In the genomic region with DNA sequence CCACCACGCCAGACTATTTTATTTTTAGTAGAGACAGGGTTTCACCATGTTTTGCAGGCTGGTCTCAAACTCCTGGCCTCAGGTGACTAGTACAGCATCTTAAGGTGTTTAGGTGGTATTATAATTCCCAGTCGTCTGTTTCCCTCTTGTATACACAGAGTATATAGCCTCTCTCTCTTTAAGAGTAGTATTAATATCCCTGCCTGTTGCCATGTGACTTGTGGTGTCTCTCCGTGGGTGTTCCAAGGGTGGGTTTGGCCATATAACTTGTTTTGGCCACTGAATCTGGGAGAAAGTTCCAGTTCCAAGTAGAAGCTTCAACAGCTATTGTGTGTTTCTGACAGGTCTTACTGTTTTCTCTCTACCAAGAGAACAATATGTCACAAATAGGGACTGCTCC, we compare ENCODE assay signal across 18 cellular contexts.
A peak's percentile ranks its signal among the peaks of the same experiment; 100 is the strongest.
DNase-seq lines count a peak whose midpoint lies in the region; ATAC-seq and TF ChIP-seq lines count a peak whose summit lies in the region.
"Had no signal": no experiment of that assay in that cellular context is flagged by ENCODE, and none has a peak within 500 bp of the region (broad histone marks: within the 10 kb centered on the region; RNA-seq: fewer than 3 reads in every experiment).

No MANE protein-coding gene starts in this region.

- no peaks in the 10 kb centered on the region for H3K9me2 ChIP-seq in OCI-LY1 (ENCODE audit: low read depth, low read length)

- peak; percentile 9 for DNase-seq in CD1c-positive myeloid dendritic cell (ENCODE audit: extremely low spot score)
- no peak for DNase-seq in substantia nigra (lab: John Stamatoyannopoulos, UW)
- DNase-seq: CD8-positive, alpha-beta T cell; DMS53; NCI-H1417 treated with DMSO at 0.1 percent for 48 hours; NCI-H187 treated with DMSO at 0.1 percent for 48 hours; NCI-H226; NCI-H524; NCI-H82; SHP77 treated with DMSO at 0.1 percent for 48 hours had no signal

- no peak overlapping the region for H3K4me2 ChIP-seq in OCI-LY1 (ENCODE audit: low read length)
- H3K4me2 ChIP-seq: A549, BLaER1, KMS-11 had no signal

- peaks cover 15% of the 10 kb centered on the region for H3F3A ChIP-seq in OCI-LY1 (ENCODE audit: insufficient read depth, low read length)

- H3K27me3 ChIP-seq in OCI-LY1 (ENCODE audit: insufficient read depth, low read length) (no peaks in the 10 kb centered on the region), neutrophil (no peaks in the 10 kb centered on the region)
- H3K27me3 ChIP-seq: BLaER1 had no signal

- no peak overlapping the region for H2AFZ ChIP-seq in OCI-LY1 (ENCODE audit: low read length)

- H3K4me1 ChIP-seq in OCI-LY1 (ENCODE audit: insufficient read depth, low read length, severe bottlenecking) = peaks cover 62% of the 10 kb centered on the region
- peaks cover 26 to 28% of the 10 kb centered on the region in 2 experiments for H3K4me1 ChIP-seq in neutrophil (ENCODE audit: control insufficient read depth in 1 of 2, insufficient read depth in 1 of 2, low read depth in 1 of 2, low read length in 1 of 2)

- ATAC-seq in HG03280 (IDR thresholded peaks at IDR 0.05; ENCODE audit: unreplicated experiment) (no peak), HG03565 (IDR thresholded peaks at IDR 0.05; ENCODE audit: unreplicated experiment) (no peak), GM19455 (IDR thresholded peaks at IDR 0.05; ENCODE audit: unreplicated experiment) (no peak)
- ATAC-seq: A549; CD8-positive, alpha-beta T cell had no signal

- H3K36me3 ChIP-seq in OCI-LY1 (ENCODE audit: insufficient read depth, low read length) = no peaks in the 10 kb centered on the region
- no peaks in the 10 kb centered on the region for H3K36me3 ChIP-seq in neutrophil

- H3K27ac ChIP-seq in OCI-LY1 (ENCODE audit: low read depth, low read length, poor library complexity, severe bottlenecking) (peak overlapping the region; percentile 56), neutrophil (peak overlapping the region; percentile 74), substantia nigra (ENCODE audit: low read depth, low read length, poor library complexity, severe bottlenecking) (peak overlapping the region; percentile 8)
- H3K27ac ChIP-seq: A549, BLaER1, KMS-11 had no signal

- peaks cover 83% of the 10 kb centered on the region for H3K79me2 ChIP-seq in OCI-LY1 (ENCODE audit: insufficient read depth, low read length)

- no peaks in the 10 kb centered on the region for H3K9me3 ChIP-seq in OCI-LY1 (ENCODE audit: low read length)
- no peaks in the 10 kb centered on the region for H3K9me3 ChIP-seq in neutrophil
- H3K9me3 ChIP-seq: A549, BLaER1 had no signal

- no peaks in the 10 kb centered on the region for H4K20me1 ChIP-seq in OCI-LY1 (ENCODE audit: insufficient read depth, low read length)

- H3K4me3 ChIP-seq in OCI-LY1 (ENCODE audit: low read depth, low read length, poor library complexity, severe bottlenecking) (no peak overlapping the region), neutrophil (ENCODE audit: low read depth in 1 of 2, low read length in 1 of 2) (no peak overlapping the region)
- H3K4me3 ChIP-seq: A549, BLaER1 had no signal

- TF ChIP-seq CTCF in OCI-LY1 (IDR thresholded peaks at IDR 0.05; ENCODE audit: low read length) = no peak
- TF ChIP-seq CTCF in neutrophil (IDR thresholded peaks at IDR 0.05) = no peak

- H3K9ac ChIP-seq in OCI-LY1 (ENCODE audit: low read length) = no peak overlapping the region
- H3K9ac ChIP-seq: BLaER1, KMS-11 had no signal

Comparison
In these comparisons a context has a peak if more than half of its experiments do, and no peak if none do; other contexts are left out.
1. H3K27ac ChIP-seq: peak in every context shown above with its lines; median percentile 74 in neutrophil; 56 in OCI-LY1; 8 in substantia nigra.